In genomic region chr5:32585446-32586250, GRCh38 we compare ENCODE assay signal across 8 cellular contexts. TPM values are rescaled to one million over a fixed set of nuclear protein-coding genes. Genes with fewer than 3 reads are reported as not detected.
DNase-seq lines count a peak whose midpoint lies in the region; ATAC-seq and TF ChIP-seq lines count a peak whose summit lies in the region.

TSS of gene SUB1 (plus strand) at chr5:32585557. CDS start at chr5:32588513, 2,956 bp downstream.

- H3K27me3 ChIP-seq in right atrium auricular region (no peaks in the 10 kb centered on the region), uterus (no peaks in the 10 kb centered on the region)

- H3K4me3 ChIP-seq in right atrium auricular region (peak within 1 kb of the TSS; percentile 86 to 99), uterus (peak within 1 kb of the TSS; percentile 88 to 97)

- ATAC-seq in GM18498 (IDR thresholded peaks at IDR 0.05; ENCODE audit: unreplicated experiment) (peak; percentile 47), HG02938 (IDR thresholded peaks at IDR 0.05; ENCODE audit: unreplicated experiment) (peak; percentile 48), T-helper 17 cell (peak; percentile 90)

- H3K27ac ChIP-seq in right atrium auricular region (peak within 1 kb of the TSS; percentile 98 to 100), uterus (peak within 1 kb of the TSS; percentile 98 to 99)

- H3K36me3 ChIP-seq in right atrium auricular region (peaks cover 9% of the 10 kb centered on the region), uterus (no peaks in the 10 kb centered on the region)

- TF ChIP-seq CTCF in right atrium auricular region (IDR thresholded peaks at IDR 0.05) (peak in 1 of 2 donors; percentile 24), uterus (IDR thresholded peaks at IDR 0.05) (peak in 1 of 4 experiments; percentile 2)

- H3K9me3 ChIP-seq in T-helper 17 cell (ENCODE audit: control insufficient read depth, low read length, poor library complexity, severe bottlenecking) (no peaks in the 10 kb centered on the region), right atrium auricular region (no peaks in the 10 kb centered on the region), uterus (peaks cover 0 to 6% of the 10 kb centered on the region in 2 donors)

- peaks cover 3% of the 10 kb centered on the region for H3K36me3 Mint-ChIP-seq in T-helper 17 cell (ENCODE audit: low read depth)

- TF ChIP-seq POLR2A in uterus (IDR thresholded peaks at IDR 0.05): peak; percentile 72 to 84

- H3K4me1 ChIP-seq in right atrium auricular region (peaks cover 0 to 22% of the 10 kb centered on the region in 2 donors), uterus (peaks cover 0 to 5% of the 10 kb centered on the region in 2 donors)

- peak within 1 kb of the TSS; percentile 97 for H3K27ac Mint-ChIP-seq in T-helper 17 cell

- H3K4me3 Mint-ChIP-seq in T-helper 17 cell: peak within 1 kb of the TSS; percentile 99

- peak; percentile 93 for DNase-seq in NCI-H1694 treated with DMSO at 0.1 percent for 48 hours (lab: John Stamatoyannopoulos, UW)
- DNase-seq in T-helper 17 cell: peak; percentile 89 to 91 (median 90)
- DNase-seq in amygdala (lab: John Stamatoyannopoulos, UW): peak; percentile 50 to 96 (median 86)
- peak; percentile 94 for DNase-seq in right atrium auricular region (ENCODE audit: low spot score)
- peak; percentile 65 for DNase-seq in pulmonary artery endothelial cell (ENCODE audit: low read depth, low spot score)
- DNase-seq in uterus: peak; percentile 92

- H3K27me3 Mint-ChIP-seq in T-helper 17 cell: no peaks in the 10 kb centered on the region

- peaks cover 58% of the 10 kb centered on the region for H3K4me1 Mint-ChIP-seq in T-helper 17 cell

- intact Hi-C loops in uterus (cut with DNase I; ENCODE audit: low total_unique reads): no loop called here

RNA-seq across cellular contexts. Expression of gene SUB1, which starts in this region (rescaled TPM):
- total RNA-seq in T-helper 17 cell: 100 to 1,000 TPM; 311 to 325 TPM
- 100 to 1,000 TPM; 145 to 209 TPM for total RNA-seq in right atrium auricular region
- total RNA-seq in pulmonary artery endothelial cell: 93.1 and 173 TPM in 2 replicates
- 100 to 1,000 TPM in 3 of 4 donors, 10 to 100 TPM in 1; 42.0 to 287 (median 127) TPM for total RNA-seq in uterus

Comparison
In these comparisons a context has a peak if more than half of its experiments do, and no peak if none do; other contexts are left out.
1. Peak in every context shown above with its lines: DNase-seq, ATAC-seq, H3K4me3 ChIP-seq and H3K27ac ChIP-seq.